ENCODE assay signal across 8 cellular contexts in the genomic region with DNA sequence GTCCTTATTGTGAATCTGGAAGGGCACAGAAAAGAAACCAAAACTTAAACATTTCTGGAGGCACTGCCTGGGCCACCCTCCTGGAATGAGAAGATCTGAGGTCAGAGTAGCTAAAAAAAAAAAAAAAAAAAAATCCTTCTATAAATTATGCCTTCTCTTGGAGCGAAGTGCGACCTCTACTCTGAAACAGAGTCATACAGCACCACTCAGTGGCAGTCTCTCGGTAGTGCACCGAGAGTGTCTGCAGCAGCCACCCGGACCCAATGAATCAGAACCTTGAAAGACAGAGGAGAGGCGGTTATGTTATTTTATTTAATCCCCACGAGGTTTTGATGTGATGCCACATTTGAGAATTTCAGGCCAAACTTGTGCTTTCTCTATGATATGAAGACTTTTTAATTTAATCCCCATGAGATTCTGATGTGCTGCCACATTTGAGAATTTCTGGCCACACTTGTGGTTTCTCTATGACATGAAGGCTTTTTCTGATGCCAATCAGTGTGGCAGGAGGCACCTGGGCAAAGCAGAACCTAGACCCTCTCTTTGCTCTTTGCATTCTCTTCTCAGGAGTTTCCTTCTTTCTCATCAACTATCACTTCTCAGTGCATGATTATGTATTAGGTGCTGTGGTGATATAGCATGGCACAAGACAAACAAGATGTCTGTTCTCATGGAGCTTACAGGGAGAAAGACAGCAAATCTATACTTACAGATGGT. TPM values are rescaled to one million over a fixed set of nuclear protein-coding genes. Genes with fewer than 3 reads are reported as not detected.
DNase-seq lines count a peak whose midpoint lies in the region; ATAC-seq and TF ChIP-seq lines count a peak whose summit lies in the region.

No MANE protein-coding gene starts in this region.

- H3K36me3 ChIP-seq in BLaER1 = no peaks in the 10 kb centered on the region
- H3K36me3 ChIP-seq in esophagus squamous epithelium = no peaks in the 10 kb centered on the region
- H3K36me3 ChIP-seq in upper lobe of left lung = no peaks in the 10 kb centered on the region

- TF ChIP-seq POLR2A in esophagus squamous epithelium (IDR thresholded peaks at IDR 0.05) = no peak
- TF ChIP-seq POLR2A in upper lobe of left lung (IDR thresholded peaks at IDR 0.05) = no peak

- no peaks in the 10 kb centered on the region for H3K36me3 Mint-ChIP-seq in activated CD4-positive, alpha-beta memory T cell treated with anti-CD3 and anti-CD28 coated beads, Interleukin-2, amount 10 ng/mL, durations not matched to agents 7 days and 5 days (ENCODE audit: low read depth)
- H3K36me3 Mint-ChIP-seq in nephron (ENCODE audit: low read depth) = no peaks in the 10 kb centered on the region

- intact Hi-C loops in esophagus squamous epithelium (cut with DNase I) = no loop called here

- DNase-seq in GM20000 (ENCODE audit: low spot score) (peak; percentile 32), NCI-H2227 (lab: John Stamatoyannopoulos, UW; ENCODE audit: unreplicated experiment) (peak; percentile 78), esophagus squamous epithelium (lab: John Stamatoyannopoulos, UW) (no peak), upper lobe of left lung (peak in 1 of 2 donors; percentile 40)
- peak; percentile 18 for DNase-seq in activated CD4-positive, alpha-beta memory T cell treated with anti-CD3 and anti-CD28 coated beads, Interleukin-2, amount 10 ng/mL, durations not matched to agents 7 days and 5 days

- peaks cover 40% of the 10 kb centered on the region for H3K4me1 ChIP-seq in BLaER1
- no peaks in the 10 kb centered on the region for H3K4me1 ChIP-seq in esophagus squamous epithelium
- H3K4me1 ChIP-seq in upper lobe of left lung = no peaks in the 10 kb centered on the region

- no peak overlapping the region for H3K27ac ChIP-seq in BLaER1
- H3K27ac ChIP-seq in esophagus squamous epithelium = no peak overlapping the region
- H3K27ac ChIP-seq in upper lobe of left lung = no peak overlapping the region

- peak overlapping the region; percentile 77 for H3K4me2 ChIP-seq in BLaER1

- POLR2A ChIA-PET in activated CD4-positive, alpha-beta memory T cell treated with anti-CD3 and anti-CD28 coated beads, Interleukin-2, amount 10 ng/mL, durations not matched to agents 7 days and 5 days (lab: Charles Lee) = no interaction called here

- H3K9me3 Mint-ChIP-seq in activated CD4-positive, alpha-beta memory T cell treated with anti-CD3 and anti-CD28 coated beads, Interleukin-2, amount 10 ng/mL, durations not matched to agents 7 days and 5 days = no peaks in the 10 kb centered on the region
- H3K9me3 Mint-ChIP-seq in nephron = peaks cover 7% of the 10 kb centered on the region

- H3K4me3 ChIP-seq in BLaER1 (no peak overlapping the region), esophagus squamous epithelium (no peak overlapping the region), upper lobe of left lung (no peak overlapping the region)

- TF ChIP-seq CTCF in GM20000 (IDR thresholded peaks at IDR 0.05; ENCODE audit: extremely low read depth, missing control alignments) = peak; percentile 19
- TF ChIP-seq CTCF in esophagus squamous epithelium (IDR thresholded peaks at IDR 0.05) = peak in 5 of 6 experiments; percentile 35 to 63 (median 52)
- TF ChIP-seq CTCF in nephron (IDR thresholded peaks at IDR 0.05; ENCODE audit: unreplicated experiment in 3 of 3) = peak; percentile 47 to 60 (median 59)
- TF ChIP-seq CTCF in upper lobe of left lung (IDR thresholded peaks at IDR 0.05) = peak in 4 of 6 experiments; percentile 45 to 64 (median 56)

- peaks cover 2% of the 10 kb centered on the region for H3K27me3 Mint-ChIP-seq in activated CD4-positive, alpha-beta memory T cell treated with anti-CD3 and anti-CD28 coated beads, Interleukin-2, amount 10 ng/mL, durations not matched to agents 7 days and 5 days
- no peaks in the 10 kb centered on the region for H3K27me3 Mint-ChIP-seq in nephron (ENCODE audit: low read depth)

- no peak overlapping the region for H3K4me3 Mint-ChIP-seq in activated CD4-positive, alpha-beta memory T cell treated with anti-CD3 and anti-CD28 coated beads, Interleukin-2, amount 10 ng/mL, durations not matched to agents 7 days and 5 days
- H3K4me3 Mint-ChIP-seq in nephron = no peak overlapping the region

- no peaks in the 10 kb centered on the region for H4K20me1 ChIP-seq in BLaER1

- no peak overlapping the region for H3K9ac ChIP-seq in BLaER1

- ATAC-seq in upper lobe of left lung (ENCODE audit: low FRiP score in 2 of 2) = peak; percentile 67 to 81
- no peak for ATAC-seq in GM18873 (IDR thresholded peaks at IDR 0.05; ENCODE audit: low FRiP score, unreplicated experiment)

- H3K27ac Mint-ChIP-seq in activated CD4-positive, alpha-beta memory T cell treated with anti-CD3 and anti-CD28 coated beads, Interleukin-2, amount 10 ng/mL, durations not matched to agents 7 days and 5 days = no peak overlapping the region
- no peak overlapping the region for H3K27ac Mint-ChIP-seq in nephron

- 0 to 9% methylated on average over 6 to 7 of the region's 7 CpGs for WGBS in esophagus squamous epithelium, 2 donors
- 2 to 4% methylated on average over 7 of the region's 7 CpGs for WGBS in upper lobe of left lung, 2 donors

- CTCF ChIA-PET in activated CD4-positive, alpha-beta memory T cell treated with anti-CD3 and anti-CD28 coated beads, Interleukin-2, amount 10 ng/mL, durations not matched to agents 7 days and 5 days (lab: Charles Lee) = interaction anchor here (1.2 to 1.6 kb wide), 3 partner anchors 8 to 233 kb away, joined by 3 to 6 read pairs (median 3); no protein-coding TSS in a partner anchor

- H3K4me1 Mint-ChIP-seq in activated CD4-positive, alpha-beta memory T cell treated with anti-CD3 and anti-CD28 coated beads, Interleukin-2, amount 10 ng/mL, durations not matched to agents 7 days and 5 days = no peaks in the 10 kb centered on the region
- H3K4me1 Mint-ChIP-seq in nephron = peaks cover 10% of the 10 kb centered on the region

- no peaks in the 10 kb centered on the region for H3K27me3 ChIP-seq in BLaER1
- H3K27me3 ChIP-seq in esophagus squamous epithelium = no peaks in the 10 kb centered on the region
- H3K27me3 ChIP-seq in upper lobe of left lung = no peaks in the 10 kb centered on the region

- no peak for TF ChIP-seq EP300 in upper lobe of left lung (IDR thresholded peaks at IDR 0.05)

- H3K9me3 ChIP-seq in BLaER1 = no peaks in the 10 kb centered on the region
- no peaks in the 10 kb centered on the region for H3K9me3 ChIP-seq in esophagus squamous epithelium
- H3K9me3 ChIP-seq in upper lobe of left lung = no peaks in the 10 kb centered on the region

RNA-seq across cellular contexts. Expression of gene CT47C1, which starts 5.6 kb away (rescaled TPM):
- not detected for total RNA-seq in activated CD4-positive, alpha-beta memory T cell treated with anti-CD3 and anti-CD28 coated beads, Interleukin-2, amount 10 ng/mL, durations not matched to agents 7 days and 5 days
- total RNA-seq in esophagus squamous epithelium (not detected), upper lobe of left lung (not detected)
